11 cellular contexts compared by ENCODE assay signal in genomic region chr1:65425697-65426096, GRCh38. TPM values are rescaled to one million over a fixed set of nuclear protein-coding genes. Genes with fewer than 3 reads are reported as not detected.
DNase-seq lines count a peak whose midpoint lies in the region; ATAC-seq and TF ChIP-seq lines count a peak whose summit lies in the region.
"Had no signal": no experiment of that assay in that cellular context is flagged by ENCODE, and none has a peak within 500 bp of the region (broad histone marks: within the 10 kb centered on the region; RNA-seq: fewer than 3 reads in every experiment).

No MANE protein-coding gene starts in this region.

- POLR2A ChIA-PET in WTC11 (lab: Charles Lee) = interaction anchor here (1.0 kb wide), 1 partner anchor 171 kb away, joined by 4 read pairs; no protein-coding TSS in a partner anchor

- H3K27ac ChIP-seq in adrenal gland = peak overlapping the region in 2 of 5 donors; percentile 16 to 56
- H3K27ac ChIP-seq: body of pancreas had no signal

- no peaks in the 10 kb centered on the region for H3K27me3 ChIP-seq in adrenal gland
- H3K27me3 ChIP-seq: body of pancreas had no signal

- peaks cover 14% of the 10 kb centered on the region for H3K36me3 Mint-ChIP-seq in WTC11

- H3K4me1 Mint-ChIP-seq in WTC11 = peaks cover 34% of the 10 kb centered on the region

- DNase-seq in HFF-Myc (ENCODE audit: extremely low read depth, low read depth) (peak; percentile 58), WTC11 (ENCODE audit: low spot score) (no peak), foreskin fibroblast (peak; percentile 83 to 89), smooth muscle cell of the brain vasculature (ENCODE audit: low read depth, low spot score) (peak; percentile 31), adrenal gland (no peak)
- no peak for DNase-seq in activated CD4-positive, alpha-beta T cell treated with anti-CD3 and anti-CD28 coated beads, Interleukin-2, amount 50 U/mL, for 48 hours
- DNase-seq: body of pancreas; NCI-H1092 treated with DMSO at 0.1 percent for 48 hours; right cardiac atrium; stimulated activated CD8-positive, alpha-beta memory T cell treated with anti-CD3 and anti-CD28 coated beads, Interleukin-4, amount 100 ng/mL, for 48 hours had no signal

- H3K4me3 ChIP-seq in HFF-Myc (replicated peaks; ENCODE audit: low read depth, low read length) (no peak overlapping the region), foreskin fibroblast (ENCODE audit: low read depth in 1 of 2, low read length in 2 of 2) (no peak overlapping the region), adrenal gland (no peak overlapping the region)
- H3K4me3 ChIP-seq: body of pancreas had no signal

- H3K9me3 ChIP-seq in adrenal gland (replicated peaks in 1 of 3) = no peaks in the 10 kb centered on the region
- H3K9me3 ChIP-seq: body of pancreas had no signal

- peaks cover 0 to 29% of the 10 kb centered on the region in 2 donors for H3K36me3 ChIP-seq in adrenal gland (replicated peaks in 1 of 2)

- intact Hi-C loops in adrenal gland (cut with DNase I) = loop anchor here in 1 of 2 donors (10.0 kb wide), 1 partner anchor 171 kb away; no protein-coding TSS in a partner anchor

- TF ChIP-seq CTCF in HFF-Myc (IDR thresholded peaks at IDR 0.05; ENCODE audit: low read depth, low read length, missing control alignments) (no peak), WTC11 (IDR thresholded peaks at IDR 0.05) (no peak), foreskin fibroblast (IDR thresholded peaks at IDR 0.05; ENCODE audit: low read depth, low read length) (no peak), adrenal gland (IDR thresholded peaks at IDR 0.05) (no peak)

- CTCF ChIA-PET in WTC11 (lab: Charles Lee) = interaction anchor here (0.6 to 2.2 kb wide), 4 partner anchors 9 to 262 kb away, joined by 4 to 8 read pairs (median 6); no protein-coding TSS in a partner anchor

- peak overlapping the region; percentile 94 for H3K27ac Mint-ChIP-seq in WTC11

- no peak for TF ChIP-seq POLR2A in adrenal gland (IDR thresholded peaks at IDR 0.05)

- ATAC-seq in WTC11 = peak; percentile 66
- no peak for ATAC-seq in HG02973 (IDR thresholded peaks at IDR 0.05; ENCODE audit: unreplicated experiment)
- ATAC-seq: body of pancreas, right cardiac atrium had no signal

- H3K4me3 Mint-ChIP-seq in WTC11 = no peak overlapping the region

- 92 to 95% (median 95%) methylated on average over 3 of the region's 3 CpGs for WGBS in adrenal gland, 4 donors

- H3K27me3 Mint-ChIP-seq in WTC11 (ENCODE audit: low read depth) = no peaks in the 10 kb centered on the region

- no peaks in the 10 kb centered on the region for H3K9me3 Mint-ChIP-seq in WTC11

- H3K4me1 ChIP-seq in adrenal gland (replicated peaks in 1 of 2) = peaks cover 34 to 55% of the 10 kb centered on the region in 2 donors

TF ChIP-seq in WTC11, 78 proteins besides CTCF, POLR2A, EP300 and RAD21:
- TF ChIP-seq PRRX2 (CRISPR knock-in tag; IDR thresholded peaks at IDR 0.05) (no peak), ZNF425 (CRISPR knock-in tag; conservative IDR thresholded peaks at IDR 0.05) (no peak), RELA (CRISPR knock-in tag; IDR thresholded peaks at IDR 0.05; ENCODE audit: borderline replicate concordance) (no peak), CDX4 (CRISPR knock-in tag; IDR thresholded peaks at IDR 0.05; ENCODE audit: borderline replicate concordance) (no peak), PREB (CRISPR knock-in tag; IDR thresholded peaks at IDR 0.05; ENCODE audit: borderline replicate concordance) (no peak), SMAD3 (CRISPR knock-in tag; IDR thresholded peaks at IDR 0.05; ENCODE audit: borderline replicate concordance) (no peak), NFATC4 (CRISPR knock-in tag; IDR thresholded peaks at IDR 0.05) (no peak), TEAD4 (CRISPR knock-in tag; IDR thresholded peaks at IDR 0.05) (no peak), FOXJ3 (CRISPR knock-in tag; IDR thresholded peaks at IDR 0.05; ENCODE audit: borderline replicate concordance) (no peak), NR3C1 (CRISPR knock-in tag; conservative IDR thresholded peaks at IDR 0.05; ENCODE audit: low read depth) (no peak), ETV6 (CRISPR knock-in tag; IDR thresholded peaks at IDR 0.05) (no peak), MAX (CRISPR knock-in tag; IDR thresholded peaks at IDR 0.05) (no peak), ERG (CRISPR knock-in tag; IDR thresholded peaks at IDR 0.05) (no peak), ZNF416 (CRISPR knock-in tag; IDR thresholded peaks at IDR 0.05) (no peak), ZNF232 (CRISPR knock-in tag; IDR thresholded peaks at IDR 0.05) (no peak), E2F1 (CRISPR knock-in tag; IDR thresholded peaks at IDR 0.05) (no peak), ZBTB21 (CRISPR knock-in tag; IDR thresholded peaks at IDR 0.05; ENCODE audit: borderline replicate concordance) (no peak), ZNF671 (CRISPR knock-in tag; IDR thresholded peaks at IDR 0.05) (no peak), ATF3 (CRISPR knock-in tag; conservative IDR thresholded peaks at IDR 0.05) (no peak), USF1 (CRISPR knock-in tag; IDR thresholded peaks at IDR 0.05) (no peak)

RNA-seq across cellular contexts. Expression of gene LEPR, which starts 5.2 kb away (rescaled TPM):
- total RNA-seq in WTC11 (2021) (5.3 to 6.5 TPM (median 5.6 TPM) in 3 replicates), adrenal gland (10 to 100 TPM in 2 of 8 donors, 1 to 10 TPM in 6; 4.4 to 16.2 (median 6.8) TPM)
- polyA plus RNA-seq in adrenal gland = 1 to 10 TPM; 3.8 to 7.4 (median 4.2) TPM

RNA-seq across cellular contexts. Expression of gene LEPROT, which starts 5.2 kb away (rescaled TPM):
- 18.1 to 23.0 TPM (median 18.1 TPM) in 3 replicates for total RNA-seq in WTC11 (2021)
- total RNA-seq in adrenal gland = 100 to 1,000 TPM in 4 of 8 donors, 10 to 100 TPM in 4; 62.4 to 155 (median 109) TPM
- polyA plus RNA-seq in adrenal gland = 10 to 100 TPM; 35.4 to 89.3 (median 46.4) TPM

Comparison
In these comparisons a context has a peak if more than half of its experiments do, and no peak if none do; other contexts are left out.
1. DNase-seq: peak in HFF-Myc (single experiment), foreskin fibroblast (2 of 2) and smooth muscle cell of the brain vasculature (single experiment); none in WTC11 (single experiment), activated CD4-positive, alpha-beta T cell treated with anti-CD3 and anti-CD28 coated beads, Interleukin-2, amount 50 U/mL, for 48 hours (0 of 2) and adrenal gland (0 of 7).